ENCODE assay signal across 21 cellular contexts in genomic region chr4:39450618-39451017, GRCh38. TPM values are rescaled to one million over a fixed set of nuclear protein-coding genes. Genes with fewer than 3 reads are reported as not detected.
DNase-seq lines count a peak whose midpoint lies in the region; ATAC-seq and TF ChIP-seq lines count a peak whose summit lies in the region.
"Had no signal": no experiment of that assay in that cellular context is flagged by ENCODE, and none has a peak within 500 bp of the region (broad histone marks: within the 10 kb centered on the region; RNA-seq: fewer than 3 reads in every experiment).

No MANE protein-coding gene starts in this region.

- H3K9me2 ChIP-seq in PC-9 (ENCODE audit: insufficient read depth), result no peaks in the 10 kb centered on the region

- peak; percentile 60 for DNase-seq in DMS53 (lab: John Stamatoyannopoulos, UW)
- no peak for DNase-seq in DMS53 treated with DMSO at 0.1 percent for 48 hours (lab: John Stamatoyannopoulos, UW; ENCODE audit: unreplicated experiment)
- no peak for DNase-seq in PC-9
- no peak for DNase-seq in epithelial cell of prostate (ENCODE audit: low read depth, low spot score)
- DNase-seq in nephron progenitor cell, result no peak
- no peak for DNase-seq in A673 (ENCODE audit: low spot score)
- no peak for DNase-seq in endothelial cell (ENCODE audit: low spot score)
- DNase-seq: activated CD4-positive, CD25-positive, alpha-beta regulatory T cell treated with anti-CD3 and anti-CD28 coated beads, Interleukin-2, amount 50 U/mL, for 72 hours; activated naive CD4-positive, alpha-beta T cell treated with anti-CD3 and anti-CD28 coated beads for 36 hours; effector CD8-positive, alpha-beta T cell; mucosa of descending colon; NCI-H1436; ovary; stimulated activated CD4-positive, alpha-beta T cell treated with anti-CD3 and anti-CD28 coated beads, Interleukin-4, amount 100 ng/mL, for 4 hours; trophoblast cell had no signal

- intact Hi-C loops in PC-9 (cut with micrococcal nuclease; ENCODE audit: unreplicated experiment), result loop anchor here (10.0 kb wide), 1 partner anchor 576 kb away; no protein-coding TSS in a partner anchor
- intact Hi-C loops in A673 (cut with micrococcal nuclease; ENCODE audit: unreplicated experiment), result no loop called here

- H3K27ac ChIP-seq in PC-9 (peak overlapping the region; percentile 13; the same call in 1 of the 2 replicates), epithelial cell of prostate (peak overlapping the region; percentile 10), A673 (ENCODE audit: low read depth, low read length, poor library complexity, severe bottlenecking) (no peak overlapping the region)
- H3K27ac ChIP-seq: ovary had no signal

- H3K36me3 ChIP-seq in PC-9 (ENCODE audit: low read depth), result peaks cover 47% of the 10 kb centered on the region
- H3K36me3 ChIP-seq in A673 (ENCODE audit: insufficient read depth, low read length, poor library complexity, severe bottlenecking), result peaks cover 57% of the 10 kb centered on the region

- H3K9me3 Mint-ChIP-seq in nephron progenitor cell, result no peaks in the 10 kb centered on the region
- no peaks in the 10 kb centered on the region for H3K9me3 Mint-ChIP-seq in endothelial cell (ENCODE audit: unreplicated experiment)
- H3K9me3 Mint-ChIP-seq: activated naive CD4-positive, alpha-beta T cell treated with anti-CD3 and anti-CD28 coated beads for 36 hours had no signal

- H3F3A ChIP-seq in PC-9 (ENCODE audit: insufficient read depth, low read depth), result peaks cover 82% of the 10 kb centered on the region

- H3K4me3 ChIP-seq in PC-9, result no peak overlapping the region
- no peak overlapping the region for H3K4me3 ChIP-seq in A673 (ENCODE audit: low read depth, low read length, poor library complexity, severe bottlenecking)
- H3K4me3 ChIP-seq: GM12878, mucosa of descending colon, ovary had no signal

- ATAC-seq in GM21786 (IDR thresholded peaks at IDR 0.05; ENCODE audit: unreplicated experiment), result no peak
- ATAC-seq: GM12878, mucosa of descending colon had no signal

- CTCF ChIA-PET in PC-9 (lab: Charles Lee) (no interaction called here), A673 (lab: Charles Lee) (no interaction called here)

- H3K79me2 ChIP-seq in PC-9 (ENCODE audit: low read depth), result peaks cover 17% of the 10 kb centered on the region

- H4K20me1 ChIP-seq in PC-9 (ENCODE audit: insufficient read depth), result peaks cover 62% of the 10 kb centered on the region

- H2AFZ ChIP-seq in PC-9, result no peak overlapping the region

- H3K27me3 Mint-ChIP-seq in nephron progenitor cell (ENCODE audit: low read depth, poor library complexity) (no peaks in the 10 kb centered on the region), endothelial cell (ENCODE audit: unreplicated experiment) (no peaks in the 10 kb centered on the region)

- H3K27me3 ChIP-seq in PC-9 (ENCODE audit: insufficient read depth, low read depth), result no peaks in the 10 kb centered on the region
- no peaks in the 10 kb centered on the region for H3K27me3 ChIP-seq in A673 (replicated peaks; ENCODE audit: insufficient read depth, low read depth, low read length, poor library complexity)
- H3K27me3 ChIP-seq: ovary had no signal

- peaks cover 9% of the 10 kb centered on the region for H3K4me1 Mint-ChIP-seq in nephron progenitor cell
- peaks cover 9% of the 10 kb centered on the region for H3K4me1 Mint-ChIP-seq in endothelial cell (ENCODE audit: unreplicated experiment)

- POLR2A ChIA-PET in PC-9 (lab: Charles Lee; ENCODE audit: unreplicated experiment), result interaction anchor here (0.7 kb wide), 1 partner anchor 25 kb away, joined by 3 read pairs; no protein-coding TSS in a partner anchor
- POLR2A ChIA-PET in A673 (lab: Charles Lee; ENCODE audit: low non-redundant PET), result no interaction called here

- H3K27ac Mint-ChIP-seq in nephron progenitor cell (peak overlapping the region; percentile 82), endothelial cell (ENCODE audit: unreplicated experiment) (no peak overlapping the region)
- H3K27ac Mint-ChIP-seq: activated naive CD4-positive, alpha-beta T cell treated with anti-CD3 and anti-CD28 coated beads for 36 hours had no signal

- TF ChIP-seq CTCF in PC-9 (conservative IDR thresholded peaks at IDR 0.05) (no peak), nephron progenitor cell (IDR thresholded peaks at IDR 0.05) (no peak), A673 (conservative IDR thresholded peaks at IDR 0.05; ENCODE audit: low read depth, low read length) (no peak), endothelial cell (IDR thresholded peaks at IDR 0.05; ENCODE audit: unreplicated experiment) (no peak)

- no peaks in the 10 kb centered on the region for H3K4me1 ChIP-seq in PC-9 (replicated peaks; ENCODE audit: insufficient read depth)
- H3K4me1 ChIP-seq in A673 (ENCODE audit: insufficient read depth, low read length, poor library complexity, severe bottlenecking), result no peaks in the 10 kb centered on the region

- H3K4me3 Mint-ChIP-seq in nephron progenitor cell (no peak overlapping the region), endothelial cell (ENCODE audit: unreplicated experiment) (no peak overlapping the region)
- H3K4me3 Mint-ChIP-seq: activated naive CD4-positive, alpha-beta T cell treated with anti-CD3 and anti-CD28 coated beads for 36 hours; CD14-positive monocyte had no signal

- H3K4me2 ChIP-seq in PC-9, result no peak overlapping the region

- peaks cover 45% of the 10 kb centered on the region for H3K36me3 Mint-ChIP-seq in nephron progenitor cell (ENCODE audit: low read depth)
- peaks cover 32% of the 10 kb centered on the region for H3K36me3 Mint-ChIP-seq in endothelial cell (ENCODE audit: low read depth, unreplicated experiment)

- H3K9me3 ChIP-seq in PC-9 (ENCODE audit: insufficient read depth, low read depth) (no peaks in the 10 kb centered on the region), A673 (ENCODE audit: low read depth, low read length, poor library complexity, severe bottlenecking) (no peaks in the 10 kb centered on the region)
- H3K9me3 ChIP-seq: mucosa of descending colon, ovary had no signal

- BruUV-seq in PC-9 (replicated peaks; lab: Mats Ljungman, UMichigan) (no TSS peak), A673 (replicated peaks; lab: Mats Ljungman, UMichigan) (no TSS peak)

RNA-seq across cellular contexts. Expression of gene RPL9, which starts 8.1 kb away (rescaled TPM):
- total RNA-seq in PC-9 (2021), result 792 and 1,023 TPM in 2 replicates
- 907 and 971 TPM in 2 replicates for total RNA-seq in A673 (2021)
- total RNA-seq in endothelial cell (ENCODE audit: unreplicated experiment), result 1,562 TPM

RNA-seq across cellular contexts. Expression of gene LIAS, which starts 8.2 kb away (rescaled TPM):
- total RNA-seq in PC-9 (2021), result 16.3 and 16.4 TPM in 2 replicates
- 17.6 and 19.1 TPM in 2 replicates for total RNA-seq in A673 (2021)
- 9.8 TPM for total RNA-seq in endothelial cell (ENCODE audit: unreplicated experiment)

RNA-seq across cellular contexts. Expression of gene KLB, which starts 43.9 kb away (rescaled TPM):
- total RNA-seq in PC-9 (2021) (not detected in 2 replicates), A673 (2021) (not detected in 2 replicates), endothelial cell (ENCODE audit: unreplicated experiment) (not detected)
- total RNA-seq: A172; activated naive CD4-positive, alpha-beta T cell treated with anti-CD3 and anti-CD28 coated beads for 36 hours; H4; T-helper 1 cell treated with Interleukin-12 subunit alpha and Interleukin-12 subunit beta and Interleukin-4 antibody, amounts not matched to agents 30 ng/mL and 1 ng/mL, for 36 hours had no signal
